ENCODE assay signal across 32 cellular contexts in the genomic region with DNA sequence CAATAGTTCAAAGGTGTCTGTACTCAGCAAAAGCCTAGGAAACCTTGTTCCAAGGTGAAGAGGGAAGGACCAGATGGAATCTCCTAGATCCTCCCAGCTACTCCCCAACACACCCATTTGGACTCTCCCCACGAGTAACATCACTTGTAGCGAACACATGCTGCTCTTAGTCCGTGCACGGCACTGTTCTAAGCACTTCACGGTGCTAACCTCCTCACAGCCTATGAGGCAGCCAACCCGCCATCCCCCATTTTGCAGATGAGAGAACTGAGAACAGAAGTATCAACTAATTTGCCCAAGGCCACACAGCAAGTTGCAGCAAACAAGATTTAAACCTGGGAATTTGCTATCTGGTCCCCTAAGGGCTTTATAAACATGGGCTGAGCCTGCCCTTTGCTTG. TPM values are rescaled to one million over a fixed set of nuclear protein-coding genes. Genes with fewer than 3 reads are reported as not detected.
A peak's percentile ranks its signal among the peaks of the same experiment; 100 is the strongest.
DNase-seq lines count a peak whose midpoint lies in the region; ATAC-seq, FAIRE-seq and TF ChIP-seq lines count a peak whose summit lies in the region.
"Had no signal": no experiment of that assay in that cellular context is flagged by ENCODE, and none has a peak within 500 bp of the region (broad histone marks: within the 10 kb centered on the region; RNA-seq: fewer than 3 reads in every experiment).

No MANE protein-coding gene starts in this region.

- H3K4me3 Mint-ChIP-seq in WTC11 (no peak overlapping the region), mesothelial cell of epicardium (no peak overlapping the region)
- H3K4me3 Mint-ChIP-seq in stimulated activated naive B cell treated with anti-CD40 and anti-IgM and Interleukin-4, amounts not matched to agents 10 μg/mL and 1 μg/mL and 100 μg/mL, for 72 hours, result no peak overlapping the region
- H3K4me3 Mint-ChIP-seq: activated naive CD8-positive, alpha-beta T cell; activated T-helper 1 cell treated with anti-CD3 and anti-CD28 coated beads, Interleukin-12 subunit alpha, Interleukin-12 subunit beta, Interleukin-2, Interleukin-4 antibody, amounts not matched to agents 30 ng/mL and 10 ng/mL and 1 ng/mL, durations not matched to agents 14 hours and 24 hours and 36 hours; dendritic cell treated with granulocyte-macrophage colony-stimulating factor and Interleukin-4, amounts not matched to agents 40 ng/mL and 50 ng/mL, for 4 days; HFFc6; stimulated activated memory B cell treated with anti-CD40 and anti-IgM and Interleukin-4, amounts not matched to agents 10 μg/mL and 1 μg/mL and 100 μg/mL, for 72 hours had no signal

- H3K9me3 Mint-ChIP-seq in WTC11 (no peaks in the 10 kb centered on the region), mesothelial cell of epicardium (no peaks in the 10 kb centered on the region)
- no peaks in the 10 kb centered on the region for H3K9me3 Mint-ChIP-seq in stimulated activated naive B cell treated with anti-CD40 and anti-IgM and Interleukin-4, amounts not matched to agents 10 μg/mL and 1 μg/mL and 100 μg/mL, for 72 hours
- H3K9me3 Mint-ChIP-seq: activated T-helper 1 cell treated with anti-CD3 and anti-CD28 coated beads, Interleukin-12 subunit alpha, Interleukin-12 subunit beta, Interleukin-2, Interleukin-4 antibody, amounts not matched to agents 30 ng/mL and 10 ng/mL and 1 ng/mL, durations not matched to agents 14 hours and 24 hours and 36 hours; dendritic cell treated with granulocyte-macrophage colony-stimulating factor and Interleukin-4, amounts not matched to agents 40 ng/mL and 50 ng/mL, for 4 days; HFFc6; stimulated activated memory B cell treated with anti-CD40 and anti-IgM and Interleukin-4, amounts not matched to agents 10 μg/mL and 1 μg/mL and 100 μg/mL, for 72 hours had no signal

- no peak for TF ChIP-seq RAD21 in HepG2 (CRISPR knock-in tag; IDR thresholded peaks at IDR 0.05)

- H3K9me3 ChIP-seq in HepG2 (ENCODE audit: low read length), result no peaks in the 10 kb centered on the region
- no peaks in the 10 kb centered on the region for H3K9me3 ChIP-seq in right lobe of liver
- H3K9me3 ChIP-seq in adrenal gland (replicated peaks in 1 of 3), result no peaks in the 10 kb centered on the region
- H3K9me3 ChIP-seq: ascending aorta, BLaER1, Caco-2, esophagus muscularis mucosa, heart left ventricle, left ventricle myocardium inferior, Peyer's patch had no signal

- H3K9ac ChIP-seq in HepG2 (ENCODE audit: insufficient read depth, low read depth, low read length), result no peak overlapping the region
- H3K9ac ChIP-seq: BLaER1 had no signal

- DNase-seq in HepG2 (ENCODE audit: low spot score) (no peak), right lobe of liver (no peak), WTC11 (ENCODE audit: low spot score) (no peak), mesothelial cell of epicardium (ENCODE audit: low spot score in 2 of 2, unreplicated experiment in 2 of 2) (no peak), adrenal gland (no peak)
- DNase-seq in stimulated activated naive B cell treated with anti-CD40 and anti-IgM and Interleukin-4, amounts not matched to agents 10 μg/mL and 1 μg/mL and 100 μg/mL, for 72 hours, result no peak
- DNase-seq in stimulated activated naive CD4-positive, alpha-beta T cell treated with Interleukin-2 at 50 U/mL for 16 hours (lab: John Stamatoyannopoulos, UW), result no peak
- DNase-seq: activated CD4-positive, alpha-beta T cell treated with anti-CD3 and anti-CD28 coated beads, Interleukin-2, amount 50 U/mL, for 4 hours; Caco-2; DMS53; foreskin fibroblast; heart left ventricle; HFFc6; left ventricle myocardium inferior; mesenchymal stem cell; NCI-H1048; NCI-H748 treated with DMSO at 0.1 percent for 48 hours; nucleus accumbens; Peyer's patch; SHP77 treated with DMSO at 0.1 percent for 48 hours; stimulated activated CD4-positive, alpha-beta T cell treated with anti-CD3 and anti-CD28 coated beads, Interleukin-15, amount 100 ng/mL, for 24 hours had no signal

- H3K4me1 Mint-ChIP-seq in WTC11, result peaks cover 27% of the 10 kb centered on the region
- H3K4me1 Mint-ChIP-seq in mesothelial cell of epicardium, result peaks cover 14% of the 10 kb centered on the region
- peaks cover 5 to 23% of the 10 kb centered on the region in 2 donors for H3K4me1 Mint-ChIP-seq in stimulated activated naive B cell treated with anti-CD40 and anti-IgM and Interleukin-4, amounts not matched to agents 10 μg/mL and 1 μg/mL and 100 μg/mL, for 72 hours
- H3K4me1 Mint-ChIP-seq: stimulated activated memory B cell treated with anti-CD40 and anti-IgM and Interleukin-4, amounts not matched to agents 10 μg/mL and 1 μg/mL and 100 μg/mL, for 72 hours had no signal

- H3K36me3 Mint-ChIP-seq in WTC11 (peaks cover 14% of the 10 kb centered on the region; the same call in 1 of the 2 replicates), mesothelial cell of epicardium (peaks cover 24% of the 10 kb centered on the region)
- peaks cover 27 to 44% of the 10 kb centered on the region in 2 donors for H3K36me3 Mint-ChIP-seq in stimulated activated naive B cell treated with anti-CD40 and anti-IgM and Interleukin-4, amounts not matched to agents 10 μg/mL and 1 μg/mL and 100 μg/mL, for 72 hours
- H3K36me3 Mint-ChIP-seq: activated naive CD8-positive, alpha-beta T cell had no signal

- H3K4me1 ChIP-seq in HepG2 (ENCODE audit: insufficient read depth, low read length) (peaks cover 22% of the 10 kb centered on the region), right lobe of liver (peaks cover 0 to 5% (median 2%) of the 10 kb centered on the region in 4 donors), adrenal gland (replicated peaks in 1 of 2) (peaks cover 40 to 65% of the 10 kb centered on the region in 2 donors)

- H3K27me3 ChIP-seq in HepG2 (ENCODE audit: control insufficient read depth in 1 of 2, insufficient read depth in 2 of 2, low read length in 2 of 2) (no peaks in the 10 kb centered on the region), right lobe of liver (no peaks in the 10 kb centered on the region), adrenal gland (no peaks in the 10 kb centered on the region)
- H3K27me3 ChIP-seq: ascending aorta, BLaER1, esophagus muscularis mucosa, heart left ventricle, Peyer's patch had no signal

- TF ChIP-seq POLR2A in HepG2 (IDR thresholded peaks at IDR 0.05; ENCODE audit: insufficient read depth in 1 of 2, low read depth in 2 of 2, low read length in 2 of 2), result no peak
- no peak for TF ChIP-seq POLR2A in right lobe of liver (IDR thresholded peaks at IDR 0.05)
- TF ChIP-seq POLR2A in adrenal gland (IDR thresholded peaks at IDR 0.05), result no peak

- CTCF ChIA-PET in HepG2 (lab: Yijun Ruan, JAX; ENCODE audit: low intra/inter-chr PET ratio, low total read pairs), result no interaction called here
- CTCF ChIA-PET in WTC11 (lab: Charles Lee), result no interaction called here

- ATAC-seq in HepG2 (no peak), right lobe of liver (no peak), WTC11 (no peak), GM18907 (IDR thresholded peaks at IDR 0.05; ENCODE audit: unreplicated experiment) (no peak)
- no peak for ATAC-seq in stimulated activated naive B cell treated with anti-CD40 and anti-IgM and Interleukin-4, amounts not matched to agents 10 μg/mL and 1 μg/mL and 100 μg/mL, for 72 hours (replicated peaks)
- ATAC-seq: heart left ventricle; stimulated activated memory B cell treated with anti-CD40 and anti-IgM and Interleukin-4, amounts not matched to agents 10 μg/mL and 1 μg/mL and 100 μg/mL, for 72 hours had no signal

- no peak for FAIRE-seq in HepG2 (lab: Jason Lieb, UNC)
- FAIRE-seq: endometrium, GM12892, keratinocyte had no signal

- H3K27me3 Mint-ChIP-seq in WTC11 (ENCODE audit: low read depth), result no peaks in the 10 kb centered on the region
- H3K27me3 Mint-ChIP-seq in mesothelial cell of epicardium (ENCODE audit: low read depth), result no peaks in the 10 kb centered on the region
- H3K27me3 Mint-ChIP-seq in stimulated activated naive B cell treated with anti-CD40 and anti-IgM and Interleukin-4, amounts not matched to agents 10 μg/mL and 1 μg/mL and 100 μg/mL, for 72 hours, result no peaks in the 10 kb centered on the region
- H3K27me3 Mint-ChIP-seq: activated naive CD8-positive, alpha-beta T cell; dendritic cell treated with granulocyte-macrophage colony-stimulating factor and Interleukin-4, amounts not matched to agents 40 ng/mL and 50 ng/mL, for 4 days; stimulated activated memory B cell treated with anti-CD40 and anti-IgM and Interleukin-4, amounts not matched to agents 10 μg/mL and 1 μg/mL and 100 μg/mL, for 72 hours had no signal

- H3K27ac Mint-ChIP-seq in WTC11, result peak overlapping the region; percentile 46; the same call in 1 of the 2 replicates
- H3K27ac Mint-ChIP-seq in mesothelial cell of epicardium, result peak overlapping the region; percentile 58
- H3K27ac Mint-ChIP-seq in stimulated activated naive B cell treated with anti-CD40 and anti-IgM and Interleukin-4, amounts not matched to agents 10 μg/mL and 1 μg/mL and 100 μg/mL, for 72 hours, result peak overlapping the region; percentile 68
- H3K27ac Mint-ChIP-seq: dendritic cell treated with granulocyte-macrophage colony-stimulating factor and Interleukin-4, amounts not matched to agents 40 ng/mL and 50 ng/mL, for 4 days; HFFc6; stimulated activated memory B cell treated with anti-CD40 and anti-IgM and Interleukin-4, amounts not matched to agents 10 μg/mL and 1 μg/mL and 100 μg/mL, for 72 hours had no signal

- 84% methylated on average over 6 of the region's 6 CpGs for WGBS in HepG2 (ENCODE audit: low lambda C conversion rate)
- WGBS in right lobe of liver (ENCODE audit: insufficient coverage, low coverage, low lambda C conversion rate, missing lambda C conversion rate), result 89% methylated on average over 4 of the region's 6 CpGs
- 85 to 97% (median 94%) methylated on average over 6 of the region's 6 CpGs for WGBS in adrenal gland, 4 donors

- H3K36me3 ChIP-seq in HepG2 (replicated peaks in 1 of 2; ENCODE audit: control insufficient read depth in 1 of 2, insufficient read depth in 2 of 2, low read length in 2 of 2) (peaks cover 5 to 22% of the 10 kb centered on the region in 2 experiments; a peak in 3 of 5 replicates), right lobe of liver (no peaks in the 10 kb centered on the region), adrenal gland (replicated peaks in 1 of 2) (no peaks in the 10 kb centered on the region)

- no peak overlapping the region for H3K4me2 ChIP-seq in HepG2 (ENCODE audit: low read depth, low read length)
- H3K4me2 ChIP-seq: BLaER1 had no signal

- H2AFZ ChIP-seq in HepG2 (ENCODE audit: low read length), result no peak overlapping the region

- H4K20me1 ChIP-seq in HepG2 (ENCODE audit: insufficient read depth, low read length), result no peaks in the 10 kb centered on the region

- intact Hi-C loops in HepG2 (cut with micrococcal nuclease; ENCODE audit: unreplicated experiment) (no loop called here), right lobe of liver (cut with DNase I) (no loop called here), adrenal gland (cut with DNase I) (loop anchor here in 1 of 2 donors (5.0 kb wide), 1 partner anchor 263 kb away; no protein-coding TSS in a partner anchor)

- BruUV-seq in HepG2 (replicated peaks; lab: Mats Ljungman, UMichigan), result no TSS peak

- H3K4me3 ChIP-seq in HepG2 (replicated peaks in 1 of 3; ENCODE audit: insufficient read depth in 1 of 3, low read depth in 2 of 3, low read length in 3 of 3), result no peak overlapping the region
- H3K4me3 ChIP-seq in right lobe of liver, result no peak overlapping the region
- H3K4me3 ChIP-seq in adrenal gland, result no peak overlapping the region
- H3K4me3 ChIP-seq: ascending aorta, BLaER1, esophagus muscularis mucosa, heart left ventricle, left ventricle myocardium inferior, Peyer's patch had no signal

- H3K27ac ChIP-seq in HepG2 (ENCODE audit: extremely low read length, insufficient read depth, low read length) (no peak overlapping the region), right lobe of liver (no peak overlapping the region), adrenal gland (peak overlapping the region in 1 of 5 donors; percentile 91)
- H3K27ac ChIP-seq: ascending aorta, BLaER1, esophagus muscularis mucosa, heart left ventricle, left ventricle myocardium inferior, Peyer's patch had no signal

- POLR2A ChIA-PET in HepG2 (lab: Yijun Ruan, JAX) (no interaction called here), WTC11 (lab: Charles Lee) (no interaction called here)

- TF ChIP-seq CTCF in HepG2 (CRISPR knock-in tag; IDR thresholded peaks at IDR 0.05) (no peak), right lobe of liver (IDR thresholded peaks at IDR 0.05) (no peak), WTC11 (IDR thresholded peaks at IDR 0.05) (no peak), mesothelial cell of epicardium (IDR thresholded peaks at IDR 0.05; ENCODE audit: unreplicated experiment) (no peak), adrenal gland (IDR thresholded peaks at IDR 0.05) (no peak)

- no peaks in the 10 kb centered on the region for H3K79me2 ChIP-seq in HepG2 (ENCODE audit: insufficient read depth, low read length)

- no peak for TF ChIP-seq EP300 in HepG2 (IDR thresholded peaks at IDR 0.05; ENCODE audit: low read depth in 2 of 2, low read length in 2 of 2)
- TF ChIP-seq EP300 in HepG2 (CRISPR knock-in tag; IDR thresholded peaks at IDR 0.05; ENCODE audit: borderline replicate concordance), result no peak

- in situ Hi-C loops in HepG2 (cut with HindIII; ENCODE audit: extremely low pct_ligation_motif_present, low pct_unique_long_range_greater_than_20kb), result no loop called here

RNA-seq across cellular contexts. Expression of gene MRPL37, which starts 24.3 kb away (rescaled TPM):
- total RNA-seq in HepG2 (2016; rRNA removed; fragmentation: Illumina TruSeq; extraction: Trizol) (127 and 143 TPM in 2 replicates), right lobe of liver (100 to 1,000 TPM in 1 of 6 experiments, 10 to 100 TPM in 5; 56.2 to 108 (median 73.4) TPM), WTC11 (2021) (125 to 143 TPM (median 130 TPM) in 3 replicates), mesothelial cell of epicardium (54.9 to 57.6 TPM (median 56.9 TPM) in 3 replicates), adrenal gland (100 to 1,000 TPM in 7 of 8 donors, 10 to 100 TPM in 1; 75.4 to 160 (median 107) TPM)
- total RNA-seq in HepG2 (2016; cell fraction: cytosol; rRNA removed; fragmentation: Illumina TruSeq; extraction: Trizol; ENCODE audit: low read depth), result 107 and 109 TPM in 2 replicates
- 123 and 145 TPM in 2 replicates for total RNA-seq in HepG2 (2016; cell fraction: insoluble cytoplasmic fraction; rRNA removed; fragmentation: Illumina TruSeq; extraction: Trizol)
- total RNA-seq in HepG2 (2016; cell fraction: membrane; rRNA removed; fragmentation: Illumina TruSeq; extraction: Trizol), result 128 and 139 TPM in 2 replicates
- total RNA-seq in HepG2 (2016; cell fraction: nucleus; rRNA removed; fragmentation: Illumina TruSeq; extraction: Trizol), result 50.3 and 58.7 TPM in 2 replicates
- polyA plus RNA-seq in HepG2 (2011; rRNA removed) (26.5 and 31.7 TPM in 2 replicates), adrenal gland (100 to 1,000 TPM in 1 of 3 donors, 10 to 100 TPM in 2; 24.9 to 174 (median 28.7) TPM)
- polyA plus RNA-seq in HepG2 (2011; cell fraction: cytosol; rRNA removed), result 31.8 and 37.2 TPM in 2 replicates
- 15.6 and 18.1 TPM in 2 replicates for polyA plus RNA-seq in HepG2 (2011; cell fraction: nucleus; rRNA removed)
- polyA plus RNA-seq in HepG2 (2012), result 81.3 and 106 TPM in 2 replicates
- polyA plus RNA-seq in HepG2 (2016; cell fraction: cytosol; fragmentation: Illumina TruSeq; extraction: Trizol; ENCODE audit: low read depth), result 175 and 183 TPM in 2 replicates
- 248 and 256 TPM in 2 replicates for polyA plus RNA-seq in HepG2 (2016; cell fraction: insoluble cytoplasmic fraction; fragmentation: Illumina TruSeq; extraction: Trizol; ENCODE audit: low read depth)
- polyA plus RNA-seq in HepG2 (2016; cell fraction: membrane; fragmentation: Illumina TruSeq; extraction: Trizol; ENCODE audit: low read depth), result 177 and 183 TPM in 2 replicates
- 106 TPM in 2 replicates for polyA plus RNA-seq in HepG2 (2016; cell fraction: nucleus; fragmentation: Illumina TruSeq; extraction: Trizol; ENCODE audit: insufficient read depth, low read depth)
- polyA minus RNA-seq in HepG2 (2011; rRNA and poly(A)+ RNA removed; ENCODE audit: low replicate concordance), result 34.6 and 75.1 TPM in 2 replicates
- polyA minus RNA-seq in HepG2 (2011; cell fraction: cytosol; rRNA and poly(A)+ RNA removed), result 16.6 and 17.3 TPM in 2 replicates
- 12.8 and 13.4 TPM in 2 replicates for polyA minus RNA-seq in HepG2 (2011; cell fraction: nucleus; rRNA and poly(A)+ RNA removed)

RNA-seq across cellular contexts. Expression of gene CYB5RL, which starts 24.4 kb away (rescaled TPM):
- total RNA-seq in HepG2 (2016; rRNA removed; fragmentation: Illumina TruSeq; extraction: Trizol) (4.1 and 5.0 TPM in 2 replicates), right lobe of liver (1 to 10 TPM; 2.5 to 4.6 (median 3.0) TPM), WTC11 (2021) (13.1 to 14.2 TPM (median 13.4 TPM) in 3 replicates), mesothelial cell of epicardium (8.5 to 10.4 TPM (median 10.3 TPM) in 3 replicates), adrenal gland (10 to 100 TPM in 6 of 8 donors, 1 to 10 TPM in 2; 5.8 to 21.6 (median 13.7) TPM)
- 4.4 and 6.3 TPM in 2 replicates for total RNA-seq in HepG2 (2016; cell fraction: cytosol; rRNA removed; fragmentation: Illumina TruSeq; extraction: Trizol; ENCODE audit: low read depth)
- 4.6 and 4.8 TPM in 2 replicates for total RNA-seq in HepG2 (2016; cell fraction: insoluble cytoplasmic fraction; rRNA removed; fragmentation: Illumina TruSeq; extraction: Trizol)
- total RNA-seq in HepG2 (2016; cell fraction: membrane; rRNA removed; fragmentation: Illumina TruSeq; extraction: Trizol), result 4.8 and 6.3 TPM in 2 replicates
- total RNA-seq in HepG2 (2016; cell fraction: nucleus; rRNA removed; fragmentation: Illumina TruSeq; extraction: Trizol), result 2.2 and 3.2 TPM in 2 replicates
- polyA plus RNA-seq in HepG2 (2011; rRNA removed) (3.7 and 3.9 TPM in 2 replicates), adrenal gland (1 to 10 TPM; 2.7 to 6.7 (median 5.2) TPM)
- polyA plus RNA-seq in HepG2 (2011; cell fraction: cytosol; rRNA removed), result 3.2 TPM in 2 replicates
- 6.4 and 7.3 TPM in 2 replicates for polyA plus RNA-seq in HepG2 (2011; cell fraction: nucleus; rRNA removed)
- 2.2 and 2.6 TPM in 2 replicates for polyA plus RNA-seq in HepG2 (2012)
- 5.6 and 6.5 TPM in 2 replicates for polyA plus RNA-seq in HepG2 (2016; cell fraction: cytosol; fragmentation: Illumina TruSeq; extraction: Trizol; ENCODE audit: low read depth)
- polyA plus RNA-seq in HepG2 (2016; cell fraction: insoluble cytoplasmic fraction; fragmentation: Illumina TruSeq; extraction: Trizol; ENCODE audit: low read depth), result 2.7 and 2.9 TPM in 2 replicates
- polyA plus RNA-seq in HepG2 (2016; cell fraction: membrane; fragmentation: Illumina TruSeq; extraction: Trizol; ENCODE audit: low read depth), result 3.5 and 4.4 TPM in 2 replicates
- polyA plus RNA-seq in HepG2 (2016; cell fraction: nucleus; fragmentation: Illumina TruSeq; extraction: Trizol; ENCODE audit: insufficient read depth, low read depth), result 4.5 and 5.3 TPM in 2 replicates
- polyA minus RNA-seq in HepG2 (2011; rRNA and poly(A)+ RNA removed; ENCODE audit: low replicate concordance), result 5.6 and 19.2 TPM in 2 replicates
- 0.79 and 1.4 TPM in 2 replicates for polyA minus RNA-seq in HepG2 (2011; cell fraction: cytosol; rRNA and poly(A)+ RNA removed)
- 3.5 and 6.2 TPM in 2 replicates for polyA minus RNA-seq in HepG2 (2011; cell fraction: nucleus; rRNA and poly(A)+ RNA removed)
